1 cellular context compared by ENCODE assay signal in the genomic region with DNA sequence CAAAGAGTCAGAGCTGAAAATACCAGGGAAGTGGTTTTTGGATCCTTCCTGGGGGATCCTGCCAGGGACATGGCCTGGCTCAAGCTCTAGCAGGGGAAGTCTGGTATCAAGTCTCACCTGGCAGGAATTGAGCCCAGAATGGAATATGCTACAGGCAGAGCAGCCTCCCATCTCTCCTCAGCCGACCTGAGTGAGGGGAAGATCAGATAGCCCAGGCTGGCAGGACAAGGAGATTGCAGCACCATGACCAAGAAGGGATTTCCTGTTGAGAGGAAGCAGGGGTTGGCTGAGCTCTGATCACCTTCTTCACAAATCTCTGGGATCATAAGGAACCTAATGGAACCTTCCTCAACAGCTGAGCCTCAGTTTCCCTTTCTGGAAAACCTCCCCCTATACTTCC.
TF ChIP-seq lines count a peak whose summit lies in the region.

No MANE protein-coding gene starts in this region.

TF ChIP-seq in HepG2, 621 proteins besides CTCF, POLR2A, EP300 and RAD21:
- TF ChIP-seq TCF7L2 (IDR thresholded peaks at IDR 0.05; ENCODE audit: low read depth, low read length), result no peak
- TF ChIP-seq KMT2A (CRISPR knock-in tag; IDR thresholded peaks at IDR 0.05), result no peak
- TF ChIP-seq ZBTB4 (CRISPR knock-in tag; IDR thresholded peaks at IDR 0.05; ENCODE audit: borderline replicate concordance), result no peak
- no peak for TF ChIP-seq ARID2 (CRISPR knock-in tag; IDR thresholded peaks at IDR 0.05; ENCODE audit: borderline replicate concordance)
- TF ChIP-seq PHF20 (CRISPR knock-in tag; IDR thresholded peaks at IDR 0.05), result no peak
- TF ChIP-seq ASH2L (IDR thresholded peaks at IDR 0.05; ENCODE audit: insufficient read length, low read depth, low read length), result no peak
- TF ChIP-seq ZNF326 (CRISPR knock-in tag; IDR thresholded peaks at IDR 0.05; ENCODE audit: borderline replicate concordance), result no peak
- TF ChIP-seq ZNF589 (CRISPR knock-in tag; conservative IDR thresholded peaks at IDR 0.05), result no peak
- TF ChIP-seq PHF5A (CRISPR knock-in tag; IDR thresholded peaks at IDR 0.05; ENCODE audit: low read depth, unreplicated experiment), result no peak
- no peak for TF ChIP-seq KDM3A (CRISPR knock-in tag; IDR thresholded peaks at IDR 0.05; ENCODE audit: low read depth)
- no peak for TF ChIP-seq SRY (CRISPR knock-in tag; IDR thresholded peaks at IDR 0.05)
- TF ChIP-seq ZKSCAN5 (CRISPR knock-in tag; IDR thresholded peaks at IDR 0.05), result no peak
